In genomic region chr9:4982720-4983482, GRCh38 we compare ENCODE assay signal across 13 cellular contexts. TPM values are rescaled to one million over a fixed set of nuclear protein-coding genes. Genes with fewer than 3 reads are reported as not detected.
DNase-seq lines count a peak whose midpoint lies in the region; ATAC-seq and TF ChIP-seq lines count a peak whose summit lies in the region.
"Had no signal": no experiment of that assay in that cellular context is flagged by ENCODE, and none has a peak within 500 bp of the region (broad histone marks: within the 10 kb centered on the region; RNA-seq: fewer than 3 reads in every experiment).

No MANE protein-coding gene starts in this region.

- no peak overlapping the region for H4K8ac ChIP-seq in mesendoderm (ENCODE audit: low read depth, low read length)

- ATAC-seq in PC-3 (no peak), HG02840 (IDR thresholded peaks at IDR 0.05; ENCODE audit: low FRiP score, unreplicated experiment) (no peak), HG02973 (IDR thresholded peaks at IDR 0.05; ENCODE audit: unreplicated experiment) (no peak)
- ATAC-seq: left colon had no signal

- H3F3A ChIP-seq in PC-3 (ENCODE audit: low read length, unreplicated experiment): no peaks in the 10 kb centered on the region
- H3F3A ChIP-seq in PC-9 (ENCODE audit: insufficient read depth, low read depth): peaks cover 11% of the 10 kb centered on the region; the same call in 1 of the 2 replicates

- H3K4ac ChIP-seq in mesendoderm (ENCODE audit: low read depth, low read length): no peak overlapping the region

- DNase-seq in GM10266 (ENCODE audit: extremely low spot score) (peak; percentile 33), PC-3 (no peak), iris pigment epithelial cell (ENCODE audit: low read depth) (peak; percentile 18), PC-9 (no peak), mesendoderm (no peak)
- DNase-seq: GDM1, left colon, NCI-H1105, NCI-H446 had no signal

- H2AFZ ChIP-seq in PC-3 (ENCODE audit: low read length): no peak overlapping the region
- H2AFZ ChIP-seq in PC-9: no peak overlapping the region

- H2AK5ac ChIP-seq in mesendoderm (ENCODE audit: low read length): no peak overlapping the region

- no peak overlapping the region for H3K27ac ChIP-seq in BLaER1
- H3K27ac ChIP-seq in PC-3 (ENCODE audit: low read length): no peak overlapping the region
- no peak overlapping the region for H3K27ac ChIP-seq in PC-9
- H3K27ac ChIP-seq in mesendoderm (ENCODE audit: low read depth, low read length): no peak overlapping the region

- CTCF ChIA-PET in PC-3 (lab: Charles Lee): interaction anchor here (0.6 kb wide), 1 partner anchor 8 kb away, joined by 3 read pairs; no protein-coding TSS in a partner anchor
- CTCF ChIA-PET in PC-9 (lab: Charles Lee): no interaction called here

- H2BK120ac ChIP-seq in mesendoderm (ENCODE audit: low read depth, low read length): no peak overlapping the region

- H3K4me1 ChIP-seq in BLaER1 (peaks cover 30% of the 10 kb centered on the region), PC-3 (ENCODE audit: insufficient read depth, low read length) (peaks cover 32% of the 10 kb centered on the region), PC-9 (replicated peaks; ENCODE audit: insufficient read depth) (peaks cover 42% of the 10 kb centered on the region), mesendoderm (ENCODE audit: control insufficient read depth, low read depth, low read length) (no peaks in the 10 kb centered on the region)

- intact Hi-C loops in PC-3 (cut with micrococcal nuclease): no loop called here
- intact Hi-C loops in PC-9 (cut with micrococcal nuclease; ENCODE audit: unreplicated experiment): loop anchor here (10.0 kb wide), 3 partner anchors 118 to 612 kb away; partner anchors contain the start of gene PLGRKT

- H4K5ac ChIP-seq in mesendoderm (ENCODE audit: low read length): no peak overlapping the region

- no peaks in the 10 kb centered on the region for H3K9me3 ChIP-seq in BLaER1
- H3K9me3 ChIP-seq in PC-3 (ENCODE audit: low read length): no peaks in the 10 kb centered on the region
- no peaks in the 10 kb centered on the region for H3K9me3 ChIP-seq in PC-9 (ENCODE audit: insufficient read depth, low read depth)
- H3K9me3 ChIP-seq: adrenal gland had no signal

- no peaks in the 10 kb centered on the region for H3K9me2 ChIP-seq in PC-3 (replicated peaks; ENCODE audit: low read length)
- H3K9me2 ChIP-seq in PC-9 (ENCODE audit: insufficient read depth): no peaks in the 10 kb centered on the region

- WGBS in mesendoderm (ENCODE audit: extremely low coverage, insufficient coverage, low lambda C conversion rate): no CpG with 5 or more reads among the region's 2 CpGs

- H3K4me3 ChIP-seq in BLaER1 (no peak overlapping the region), PC-3 (ENCODE audit: low read length) (no peak overlapping the region), PC-9 (no peak overlapping the region), mesendoderm (ENCODE audit: low read length) (no peak overlapping the region)

- POLR2A ChIA-PET in PC-3 (lab: Charles Lee; ENCODE audit: unreplicated experiment): interaction anchor here (0.6 kb wide), 1 partner anchor 224 kb away, joined by 5 read pairs; no protein-coding TSS in a partner anchor
- POLR2A ChIA-PET in PC-9 (lab: Charles Lee; ENCODE audit: unreplicated experiment): no interaction called here

- BruUV-seq in PC-3 (replicated peaks; lab: Mats Ljungman, UMichigan) (no TSS peak), PC-9 (replicated peaks; lab: Mats Ljungman, UMichigan) (no TSS peak)

- H3K79me2 ChIP-seq in PC-3 (ENCODE audit: low read length): peaks cover 27% of the 10 kb centered on the region
- no peaks in the 10 kb centered on the region; the same call in 1 of the 2 replicates for H3K79me2 ChIP-seq in PC-9 (ENCODE audit: low read depth)
- H3K79me2 ChIP-seq in mesendoderm (ENCODE audit: control insufficient read depth, insufficient read depth, low read length): no peaks in the 10 kb centered on the region

- no peak overlapping the region for H2BK15ac ChIP-seq in mesendoderm (replicated peaks; ENCODE audit: low read depth)

- H3K23ac ChIP-seq in mesendoderm (ENCODE audit: low read length): no peak overlapping the region

- H4K20me1 ChIP-seq in BLaER1 (peaks cover 5% of the 10 kb centered on the region; the same call in 1 of the 2 replicates), PC-3 (ENCODE audit: low read length) (no peaks in the 10 kb centered on the region), PC-9 (ENCODE audit: insufficient read depth) (no peaks in the 10 kb centered on the region)

- H3K4me2 ChIP-seq in BLaER1 (peak overlapping the region; percentile 86), PC-3 (ENCODE audit: low read length) (peak overlapping the region; percentile 98; the same call in 1 of the 2 replicates), PC-9 (no peak overlapping the region), mesendoderm (ENCODE audit: low read length) (no peak overlapping the region)

- TF ChIP-seq CTCF in GM10266 (IDR thresholded peaks at IDR 0.05; ENCODE audit: control insufficient read depth, insufficient read depth, low read depth, missing control alignments) (no peak), PC-3 (conservative IDR thresholded peaks at IDR 0.05; ENCODE audit: low read depth, low read length) (no peak), PC-9 (conservative IDR thresholded peaks at IDR 0.05) (no peak)

- H3K56ac ChIP-seq in mesendoderm (ENCODE audit: low read length): no peak overlapping the region

- H3K27me3 ChIP-seq in BLaER1 (no peaks in the 10 kb centered on the region), PC-3 (ENCODE audit: low read length) (no peaks in the 10 kb centered on the region), PC-9 (ENCODE audit: insufficient read depth, low read depth) (no peaks in the 10 kb centered on the region), mesendoderm (ENCODE audit: insufficient read depth, low read length, poor library complexity) (no peaks in the 10 kb centered on the region)
- H3K27me3 ChIP-seq: adrenal gland had no signal

- no peak overlapping the region for H2BK5ac ChIP-seq in mesendoderm (ENCODE audit: low read length)

- H3K9ac ChIP-seq in BLaER1 (no peak overlapping the region), PC-3 (ENCODE audit: low read length) (no peak overlapping the region), mesendoderm (ENCODE audit: low read length) (no peak overlapping the region)

- H3K18ac ChIP-seq in mesendoderm (ENCODE audit: low read length): no peak overlapping the region

- no peaks in the 10 kb centered on the region for H3K36me3 ChIP-seq in BLaER1
- H3K36me3 ChIP-seq in PC-3 (ENCODE audit: low read depth, low read length): no peaks in the 10 kb centered on the region
- H3K36me3 ChIP-seq in PC-9 (ENCODE audit: low read depth): no peaks in the 10 kb centered on the region
- H3K36me3 ChIP-seq in mesendoderm (ENCODE audit: control insufficient read depth, insufficient read depth, low read length): no peaks in the 10 kb centered on the region
- H3K36me3 ChIP-seq: adrenal gland had no signal

- H3K79me1 ChIP-seq in mesendoderm (ENCODE audit: low read length): no peaks in the 10 kb centered on the region

RNA-seq across cellular contexts. Expression of gene JAK2, which starts 2.2 kb away (rescaled TPM):
- total RNA-seq in PC-3 (2014; rRNA removed): 9.9 and 11.2 TPM in 2 replicates
- 2.7 and 4.9 TPM in 2 replicates for total RNA-seq in PC-9 (2021)
- 2.2 TPM for polyA plus RNA-seq in mesendoderm (2013, experiment 1 of 2)
- polyA plus RNA-seq in mesendoderm (2013, experiment 2 of 2): 1.7 TPM

Comparison
In these comparisons a context has a peak if more than half of its experiments do, and no peak if none do; other contexts are left out.
1. H3K4me2 ChIP-seq: peak in BLaER1 (single experiment) and PC-3 (single experiment); none in PC-9 (single experiment) and mesendoderm (single experiment).
2. DNase-seq: peak in GM10266 (single experiment) and iris pigment epithelial cell (single experiment); none in PC-3 (single experiment), PC-9 (0 of 2) and mesendoderm (single experiment).